ENCODE assay signal across 8 cellular contexts in genomic region chr2:102841107-102841840, GRCh38.
A peak's percentile ranks its signal among the peaks of the same experiment; 100 is the strongest.
DNase-seq lines count a peak whose midpoint lies in the region; ATAC-seq, FAIRE-seq and TF ChIP-seq lines count a peak whose summit lies in the region.

No MANE protein-coding gene starts in this region.

- no peaks in the 10 kb centered on the region for H3K27me3 Mint-ChIP-seq in chondrocyte (ENCODE audit: low read depth)

- no peaks in the 10 kb centered on the region for H3K9me3 ChIP-seq in Panc1 (ENCODE audit: control insufficient read depth, insufficient read depth, low read depth, low read length)
- no peaks in the 10 kb centered on the region for H3K9me3 ChIP-seq in HepG2 (ENCODE audit: low read length)
- H3K9me3 ChIP-seq in suprapubic skin = no peaks in the 10 kb centered on the region

- H3K4me1 Mint-ChIP-seq in chondrocyte (ENCODE audit: low read depth) = peaks cover 7% of the 10 kb centered on the region

- peak; percentile 78 for TF ChIP-seq CTCF in Panc1 (IDR thresholded peaks at IDR 0.05)
- TF ChIP-seq CTCF in chondrocyte (IDR thresholded peaks at IDR 0.05) = peak; percentile 80
- peak; percentile 75 for TF ChIP-seq CTCF in HepG2 (CRISPR knock-in tag; IDR thresholded peaks at IDR 0.05)
- TF ChIP-seq CTCF in suprapubic skin (IDR thresholded peaks at IDR 0.05) = peak in 1 of 2 donors; percentile 28

- CTCF ChIA-PET in Panc1 (lab: Charles Lee) = interaction anchor here (0.6 kb wide), 1 partner anchor 251 kb away, joined by 3 read pairs; no protein-coding TSS in a partner anchor
- CTCF ChIA-PET in HepG2 (lab: Yijun Ruan, JAX; ENCODE audit: low intra/inter-chr PET ratio, low total read pairs) = interaction anchor here (1.0 to 2.8 kb wide), 2 partner anchors 31 to 320 kb away, joined by 3 to 27 read pairs; no protein-coding TSS in a partner anchor

- intact Hi-C loops in Panc1 (cut with micrococcal nuclease; ENCODE audit: unreplicated experiment) = loop anchor here (10.0 kb wide), 1 partner anchor 294 kb away; no protein-coding TSS in a partner anchor
- intact Hi-C loops in HepG2 (cut with micrococcal nuclease; ENCODE audit: unreplicated experiment) = loop anchor here (1.0 kb wide), 1 partner anchor 31 kb away; no protein-coding TSS in a partner anchor

- 0 out of 2 replicates have a peak, but pooled peaks have one; percentile 21 for TF ChIP-seq RAD21 in HepG2 (CRISPR knock-in tag; IDR thresholded peaks at IDR 0.05)

- POLR2A ChIA-PET in Panc1 (lab: Charles Lee) (no interaction called here), HepG2 (lab: Yijun Ruan, JAX) (no interaction called here)

- H3K79me2 ChIP-seq in HepG2 (ENCODE audit: insufficient read depth, low read length) = no peaks in the 10 kb centered on the region

- DNase-seq in DMS153 treated with DMSO at 0.1 percent for 48 hours (lab: John Stamatoyannopoulos, UW; ENCODE audit: unreplicated experiment) (peak; percentile 30), HPDE6-E6E7 (ENCODE audit: extremely low spot score) (peak; percentile 39), Panc1 (ENCODE audit: low read depth, low spot score) (peak; percentile 2), chondrocyte (ENCODE audit: low spot score) (no peak), HepG2 (ENCODE audit: low spot score) (peak; percentile 56), stromal cell of bone marrow (ENCODE audit: low read depth) (peak; percentile 43), suprapubic skin (ENCODE audit: low spot score in 2 of 2) (no peak)

- H4K20me1 ChIP-seq in HepG2 (ENCODE audit: insufficient read depth, low read length) = no peaks in the 10 kb centered on the region

- FAIRE-seq in HepG2 (lab: Jason Lieb, UNC) = peak; percentile 40

- H3K4me3 ChIP-seq in Panc1 (ENCODE audit: low read depth in 2 of 2, low read length in 2 of 2) (no peak overlapping the region), HepG2 (replicated peaks in 1 of 3; ENCODE audit: insufficient read depth in 1 of 3, low read depth in 2 of 3, low read length in 3 of 3) (no peak overlapping the region), suprapubic skin (no peak overlapping the region)

- BruUV-seq in Panc1 (replicated peaks; lab: Mats Ljungman, UMichigan) = no TSS peak
- no TSS peak for BruUV-seq in HepG2 (replicated peaks; lab: Mats Ljungman, UMichigan)

- H3K27ac ChIP-seq in Panc1 (ENCODE audit: low read length) (no peak overlapping the region), HepG2 (ENCODE audit: extremely low read length, insufficient read depth, low read length) (no peak overlapping the region), suprapubic skin (no peak overlapping the region)

- ATAC-seq in GM19395 (IDR thresholded peaks at IDR 0.05; ENCODE audit: unreplicated experiment) = peak; percentile 72
- peak; percentile 87 for ATAC-seq in Panc1
- peak; percentile 96 for ATAC-seq in HepG2

- no peak for TF ChIP-seq EP300 in HepG2 (IDR thresholded peaks at IDR 0.05; ENCODE audit: low read depth in 2 of 2, low read length in 2 of 2)
- TF ChIP-seq EP300 in HepG2 (CRISPR knock-in tag; IDR thresholded peaks at IDR 0.05; ENCODE audit: borderline replicate concordance) = no peak
- no peak for TF ChIP-seq EP300 in suprapubic skin (IDR thresholded peaks at IDR 0.05)

- no peak overlapping the region for H3K9ac ChIP-seq in HepG2 (ENCODE audit: insufficient read depth, low read depth, low read length)

- 49% methylated on average over 18 of the region's 19 CpGs for WGBS in HepG2 (ENCODE audit: low lambda C conversion rate)
- 55% methylated on average over 18 of the region's 19 CpGs for WGBS in suprapubic skin

- H2AFZ ChIP-seq in HepG2 (ENCODE audit: low read length) = no peak overlapping the region

- H3K27ac Mint-ChIP-seq in chondrocyte (ENCODE audit: unreplicated experiment) = no peak overlapping the region

- H3K4me2 ChIP-seq in HepG2 (ENCODE audit: low read depth, low read length) = no peak overlapping the region

- no peak for TF ChIP-seq POLR2A in HepG2 (IDR thresholded peaks at IDR 0.05; ENCODE audit: insufficient read depth in 1 of 2, low read depth in 2 of 2, low read length in 2 of 2)
- TF ChIP-seq POLR2A in suprapubic skin (IDR thresholded peaks at IDR 0.05) = no peak

- no peaks in the 10 kb centered on the region for H3K4me1 ChIP-seq in Panc1 (ENCODE audit: control insufficient read depth, insufficient read depth, low read length)
- no peaks in the 10 kb centered on the region for H3K4me1 ChIP-seq in HepG2 (ENCODE audit: insufficient read depth, low read length)
- no peaks in the 10 kb centered on the region for H3K4me1 ChIP-seq in suprapubic skin

- H3K36me3 Mint-ChIP-seq in chondrocyte (ENCODE audit: low read depth) = no peaks in the 10 kb centered on the region

- no peaks in the 10 kb centered on the region for H3K27me3 ChIP-seq in Panc1 (ENCODE audit: control insufficient read depth, insufficient read depth, low read length)
- H3K27me3 ChIP-seq in HepG2 (ENCODE audit: control insufficient read depth in 1 of 2, insufficient read depth in 2 of 2, low read length in 2 of 2) = no peaks in the 10 kb centered on the region
- no peaks in the 10 kb centered on the region for H3K27me3 ChIP-seq in suprapubic skin

- in situ Hi-C loops in Panc1 (cut with HindIII; ENCODE audit: low pct_unique_long_range_greater_than_20kb, low sequenced_read_pairs) = no loop called here
- in situ Hi-C loops in HepG2 (cut with HindIII; ENCODE audit: extremely low pct_ligation_motif_present, low pct_unique_long_range_greater_than_20kb) = no loop called here

- no peak overlapping the region for H3K4me3 Mint-ChIP-seq in chondrocyte (ENCODE audit: unreplicated experiment)

- no peaks in the 10 kb centered on the region for H3K9me3 Mint-ChIP-seq in chondrocyte (ENCODE audit: low read depth)

- H3K36me3 ChIP-seq in Panc1 (ENCODE audit: control insufficient read depth, insufficient read depth, low read length) (no peaks in the 10 kb centered on the region), HepG2 (replicated peaks in 1 of 2; ENCODE audit: control insufficient read depth in 1 of 2, insufficient read depth in 2 of 2, low read length in 2 of 2) (no peaks in the 10 kb centered on the region), suprapubic skin (no peaks in the 10 kb centered on the region)

TF ChIP-seq in HepG2, 621 proteins besides CTCF, POLR2A, EP300 and RAD21 (continues in another document):
- TF ChIP-seq ZNF766 (CRISPR knock-in tag; IDR thresholded peaks at IDR 0.05; ENCODE audit: borderline replicate concordance) (no peak), RBM39 (IDR thresholded peaks at IDR 0.05; ENCODE audit: low read depth, low read length, poor library complexity, severe bottlenecking) (no peak), ZNF737 (CRISPR knock-in tag; IDR thresholded peaks at IDR 0.05; ENCODE audit: borderline replicate concordance) (0 out of 2 replicates have a peak, but pooled peaks have one; percentile 53), ATF7 (IDR thresholded peaks at IDR 0.05) (no peak), ATF7 (CRISPR knock-in tag; IDR thresholded peaks at IDR 0.05) (0 out of 2 replicates have a peak, but pooled peaks have one; percentile 38), MEIS1 (CRISPR knock-in tag; IDR thresholded peaks at IDR 0.05; ENCODE audit: borderline replicate concordance) (0 out of 2 replicates have a peak, but pooled peaks have one; percentile 55), ZNF253 (CRISPR knock-in tag; IDR thresholded peaks at IDR 0.05; ENCODE audit: borderline replicate concordance) (no peak), SMAD9 (CRISPR knock-in tag; IDR thresholded peaks at IDR 0.05) (no peak), CCDC6 (CRISPR knock-in tag; IDR thresholded peaks at IDR 0.05) (no peak), HIVEP1 (CRISPR knock-in tag; IDR thresholded peaks at IDR 0.05) (peak; percentile 37; the same call in 1 of the 2 replicates), PLSCR1 (CRISPR knock-in tag; IDR thresholded peaks at IDR 0.05; ENCODE audit: borderline replicate concordance) (no peak), ATM (IDR thresholded peaks at IDR 0.05; ENCODE audit: borderline replicate concordance) (no peak), ZNF230 (CRISPR knock-in tag; IDR thresholded peaks at IDR 0.05) (0 out of 2 replicates have a peak, but pooled peaks have one; percentile 33), ZNF20 (CRISPR knock-in tag; IDR thresholded peaks at IDR 0.05) (no peak), EZH2 (conservative IDR thresholded peaks at IDR 0.05; ENCODE audit: low read depth, low read length) (no peak), STAG1 (CRISPR knock-in tag; IDR thresholded peaks at IDR 0.05) (peak; percentile 60), SIX1 (CRISPR knock-in tag; IDR thresholded peaks at IDR 0.05; ENCODE audit: borderline replicate concordance) (no peak), TBP (CRISPR knock-in tag; IDR thresholded peaks at IDR 0.05) (no peak), ZNF552 (CRISPR knock-in tag; IDR thresholded peaks at IDR 0.05; ENCODE audit: borderline replicate concordance) (no peak)
- TF ChIP-seq, protein P1, sequence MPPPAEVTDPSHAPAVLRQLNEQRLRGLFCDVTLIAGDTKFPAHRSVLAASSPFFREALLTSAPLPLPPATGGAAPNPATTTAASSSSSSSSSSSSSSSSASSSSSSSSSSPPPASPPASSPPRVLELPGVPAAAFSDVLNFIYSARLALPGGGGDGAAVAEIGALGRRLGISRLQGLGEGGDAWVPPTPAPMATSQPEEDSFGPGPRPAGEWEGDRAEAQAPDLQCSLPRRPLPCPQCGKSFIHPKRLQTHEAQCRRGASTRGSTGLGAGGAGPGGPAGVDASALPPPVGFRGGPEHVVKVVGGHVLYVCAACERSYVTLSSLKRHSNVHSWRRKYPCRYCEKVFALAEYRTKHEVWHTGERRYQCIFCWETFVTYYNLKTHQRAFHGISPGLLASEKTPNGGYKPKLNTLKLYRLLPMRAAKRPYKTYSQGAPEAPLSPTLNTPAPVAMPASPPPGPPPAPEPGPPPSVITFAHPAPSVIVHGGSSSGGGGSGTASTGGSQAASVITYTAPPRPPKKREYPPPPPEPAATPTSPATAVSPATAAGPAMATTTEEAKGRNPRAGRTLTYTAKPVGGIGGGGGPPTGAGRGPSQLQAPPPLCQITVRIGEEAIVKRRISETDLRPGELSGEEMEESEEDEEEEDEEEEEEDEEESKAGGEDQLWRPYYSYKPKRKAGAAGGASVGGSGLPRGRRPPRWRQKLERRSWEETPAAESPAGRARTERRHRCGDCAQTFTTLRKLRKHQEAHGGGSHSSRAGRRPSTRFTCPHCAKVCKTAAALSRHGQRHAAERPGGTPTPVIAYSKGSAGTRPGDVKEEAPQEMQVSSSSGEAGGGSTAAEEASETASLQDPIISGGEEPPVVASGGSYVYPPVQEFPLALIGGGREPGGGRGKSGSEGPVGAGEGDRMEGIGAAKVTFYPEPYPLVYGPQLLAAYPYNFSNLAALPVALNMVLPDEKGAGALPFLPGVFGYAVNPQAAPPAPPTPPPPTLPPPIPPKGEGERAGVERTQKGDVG (CRISPR knock-in tag; IDR thresholded peaks at IDR 0.05; ENCODE audit: borderline replicate concordance) = no peak

Comparison
In these comparisons a context has a peak if more than half of its experiments do, and no peak if none do; other contexts are left out.
1. DNase-seq: peak in DMS153 treated with DMSO at 0.1 percent for 48 hours (single experiment), HPDE6-E6E7 (single experiment), Panc1 (single experiment), HepG2 (single experiment) and stromal cell of bone marrow (single experiment); none in chondrocyte (single experiment) and suprapubic skin (0 of 2).
2. Peak in every context shown above with its lines, with median percentiles within 50 percentile points of each other: ATAC-seq.